ENCODE assay signal across 8 cellular contexts in the genomic region with DNA sequence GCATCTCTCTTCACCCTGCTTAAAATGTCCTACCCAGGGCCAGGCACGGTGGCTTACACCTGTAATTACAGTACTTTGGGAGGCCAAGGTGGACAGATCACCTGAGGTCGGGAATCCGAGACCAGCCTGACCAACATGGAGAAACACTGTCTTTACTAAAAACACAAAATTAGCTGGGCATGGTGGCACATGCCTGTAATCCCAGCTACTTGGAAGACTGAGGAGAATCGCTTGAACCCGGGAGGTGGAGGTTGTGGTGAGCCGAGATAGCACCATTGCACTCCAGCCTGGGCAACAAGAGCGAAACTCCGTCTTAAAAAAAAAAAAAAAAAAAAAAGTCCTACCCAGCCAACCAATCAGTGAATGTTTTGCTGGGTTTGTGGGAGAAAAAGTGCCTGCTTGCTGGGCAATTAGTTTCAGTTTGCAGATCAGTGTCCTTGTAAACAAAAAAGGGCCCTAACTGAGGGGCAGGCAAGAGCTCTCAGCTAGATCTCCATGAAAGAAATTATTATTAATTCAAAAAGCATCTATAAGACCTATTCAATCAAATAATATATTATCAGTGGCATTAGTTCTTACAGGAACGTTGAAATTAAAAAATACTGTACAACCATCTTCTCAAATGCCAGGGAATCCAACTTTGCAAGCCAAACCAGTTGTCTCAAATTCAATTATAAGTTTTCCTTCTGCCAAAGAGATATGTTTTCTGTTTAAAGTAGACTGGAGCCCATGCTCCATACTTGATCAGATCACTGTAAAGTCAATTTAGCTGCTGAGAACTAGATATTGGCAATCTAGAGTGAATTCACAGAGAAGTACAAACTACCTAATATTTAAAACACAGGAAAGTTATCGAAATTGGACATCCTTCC. TPM values are rescaled to one million over a fixed set of nuclear protein-coding genes. Genes with fewer than 3 reads are reported as not detected.
DNase-seq lines count a peak whose midpoint lies in the region; ATAC-seq and TF ChIP-seq lines count a peak whose summit lies in the region.

No MANE protein-coding gene starts in this region.

- 54 to 60% methylated on average over 8 to 10 of the region's 10 CpGs for WGBS in transverse colon (ENCODE audit: low coverage in 1 of 2), 2 donors

- H3K9me3 ChIP-seq in transverse colon, result no peaks in the 10 kb centered on the region

- DNase-seq in GM03348 (ENCODE audit: low spot score) (peak; percentile 63), NCI-H774 (lab: John Stamatoyannopoulos, UW) (peak; percentile 61), astrocyte of the cerebellum (ENCODE audit: low read depth) (no peak), left kidney (ENCODE audit: low read depth, low spot score) (peak; percentile 39), transverse colon (no peak), kidney glomerular epithelial cell (lab: John Stamatoyannopoulos, UW) (no peak), ureter (ENCODE audit: low spot score) (no peak)

- no peaks in the 10 kb centered on the region for H3K27me3 ChIP-seq in transverse colon

- no peaks in the 10 kb centered on the region for H3K36me3 ChIP-seq in transverse colon

- in situ Hi-C loops in astrocyte of the cerebellum (cut with HindIII; ENCODE audit: low sequenced_read_pairs), result no loop called here
- in situ Hi-C loops in transverse colon (cut with MboI; ENCODE audit: low pct_ligation_motif_present in 1 of 4, low pct_unique_long_range_greater_than_20kb in 1 of 4, low sequenced_read_pairs in 3 of 4), result no loop called here

- peaks cover 14 to 47% (median 27%) of the 10 kb centered on the region in 4 donors for H3K4me1 ChIP-seq in transverse colon

- H3K4me3 ChIP-seq in astrocyte of the cerebellum (ENCODE audit: low read depth, low read length), result peak overlapping the region; percentile 32
- H3K4me3 ChIP-seq in transverse colon, result peak overlapping the region in 3 of 4 donors; percentile 5 to 40 (median 18)

- TF ChIP-seq CTCF in astrocyte of the cerebellum (IDR thresholded peaks at IDR 0.05; ENCODE audit: low read depth, low read length, missing control alignments) (no peak), transverse colon (IDR thresholded peaks at IDR 0.05) (no peak)

- no peak for ATAC-seq in esophagus mucosa

- intact Hi-C loops in transverse colon (cut with DNase I; ENCODE audit: low total_unique reads), result loop anchor here (5.0 kb wide), 1 partner anchor 223 kb away; no protein-coding TSS in a partner anchor

- no peak for TF ChIP-seq POLR2A in transverse colon (IDR thresholded peaks at IDR 0.05)

- no peak for TF ChIP-seq EP300 in transverse colon (IDR thresholded peaks at IDR 0.05; ENCODE audit: low read depth)

- peak overlapping the region; percentile 64 to 84 (median 76) for H3K27ac ChIP-seq in transverse colon

RNA-seq across cellular contexts. Expression of gene MEGF9, which starts 3.9 kb away (rescaled TPM):
- 10 to 100 TPM in 3 of 4 donors, 1 to 10 TPM in 1; 6.7 to 17.9 (median 12.7) TPM for total RNA-seq in transverse colon
- total RNA-seq in esophagus mucosa, result 9.8 TPM
- 22.3 TPM for total RNA-seq in ureter

Comparison
In these comparisons a context has a peak if more than half of its experiments do, and no peak if none do; other contexts are left out.
1. DNase-seq: peak in GM03348 (single experiment), NCI-H774 (single experiment) and left kidney (single experiment); none in astrocyte of the cerebellum (single experiment), transverse colon (single experiment), kidney glomerular epithelial cell (single experiment) and ureter (single experiment).